ENCODE assay signal across 10 cellular contexts in the genomic region with DNA sequence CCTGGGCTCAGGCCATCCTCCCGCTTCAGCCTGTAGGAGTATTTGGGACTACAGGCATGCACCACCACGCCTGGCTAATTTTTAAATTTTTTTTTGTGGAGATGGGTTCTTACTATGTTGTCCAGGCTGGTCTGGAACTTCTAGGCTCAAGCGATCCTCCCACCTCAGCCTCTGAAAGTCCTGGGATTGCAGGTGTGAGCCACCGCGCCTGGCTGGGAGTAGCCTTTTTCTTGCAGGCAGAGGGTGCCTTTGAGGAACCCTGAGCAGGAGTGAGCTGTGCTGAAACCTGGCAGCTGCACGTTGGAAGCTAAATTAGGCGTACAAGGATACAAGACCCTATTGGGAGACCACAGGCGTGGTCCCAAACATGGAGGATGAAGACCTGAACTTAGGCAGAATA. TPM values are rescaled to one million over a fixed set of nuclear protein-coding genes. Genes with fewer than 3 reads are reported as not detected.
A peak's percentile ranks its signal among the peaks of the same experiment; 100 is the strongest.
DNase-seq lines count a peak whose midpoint lies in the region; ATAC-seq and TF ChIP-seq lines count a peak whose summit lies in the region.
"Had no signal": no experiment of that assay in that cellular context is flagged by ENCODE, and none has a peak within 500 bp of the region (broad histone marks: within the 10 kb centered on the region; RNA-seq: fewer than 3 reads in every experiment).

No MANE protein-coding gene starts in this region.

- no peaks in the 10 kb centered on the region for H3K9me3 ChIP-seq in CD4-positive, alpha-beta memory T cell (ENCODE audit: control insufficient read depth in 1 of 2, low read length in 2 of 2)
- H3K9me3 ChIP-seq in Loucy (ENCODE audit: insufficient read depth, low read depth, low read length) (no peaks in the 10 kb centered on the region), prostate gland (no peaks in the 10 kb centered on the region), gastroesophageal sphincter (no peaks in the 10 kb centered on the region)

- TF ChIP-seq POLR2A in prostate gland (IDR thresholded peaks at IDR 0.05) (no peak), gastroesophageal sphincter (IDR thresholded peaks at IDR 0.05) (no peak)

- no peak overlapping the region for H3K4me3 ChIP-seq in CD4-positive, alpha-beta memory T cell (ENCODE audit: low read length in 2 of 2)
- H3K4me3 ChIP-seq in Loucy (ENCODE audit: low read length, poor library complexity, severe bottlenecking) (no peak overlapping the region), dorsolateral prefrontal cortex (peak overlapping the region in 6 of 59 donors; percentile 58 to 72 (median 64)), prostate gland (no peak overlapping the region), gastroesophageal sphincter (no peak overlapping the region)

- ATAC-seq in gastroesophageal sphincter, result no peak
- ATAC-seq: Panc1 had no signal

- no peak overlapping the region for H3K4me2 ChIP-seq in Loucy (ENCODE audit: low read depth, low read length, poor library complexity, severe bottlenecking)

- H3K27me3 Mint-ChIP-seq in CD4-positive, alpha-beta memory T cell, result no peaks in the 10 kb centered on the region

- CTCF ChIA-PET in CD4-positive, alpha-beta memory T cell (lab: Charles Lee; ENCODE audit: partially characterized antibody), result interaction anchor here (2.7 kb wide), 1 partner anchor 58 kb away, joined by 10 read pairs; no protein-coding TSS in a partner anchor

- no peak for DNase-seq in CD4-positive, alpha-beta memory T cell
- DNase-seq in dorsolateral prefrontal cortex, result no peak
- no peak for DNase-seq in prostate gland (ENCODE audit: low spot score)
- no peak for DNase-seq in stimulated activated CD4-positive, alpha-beta T cell treated with anti-CD3 and anti-CD28 coated beads, Interleukin-2, amount 100 ng/mL, for 48 hours
- no peak for DNase-seq in NOMO-1 treated with dmso at 0.1 percent for 144 hours (lab: John Stamatoyannopoulos, UW; ENCODE audit: unreplicated experiment)
- DNase-seq in NCI-H2107 (lab: John Stamatoyannopoulos, UW), result no peak

- H4K20me1 ChIP-seq in Loucy (ENCODE audit: insufficient read depth, low read length, poor library complexity, severe bottlenecking), result peaks cover 8% of the 10 kb centered on the region

- peak overlapping the region in 2 of 7 donors; percentile 69 to 100 for H3K27ac Mint-ChIP-seq in CD4-positive, alpha-beta memory T cell

- peaks cover 15% of the 10 kb centered on the region for H3K36me3 ChIP-seq in CD4-positive, alpha-beta memory T cell (ENCODE audit: insufficient read depth, low read length)
- H3K36me3 ChIP-seq in Loucy (ENCODE audit: insufficient read depth, low read length), result peaks cover 16% of the 10 kb centered on the region; the same call in 1 of the 2 replicates
- peaks cover 4 to 14% of the 10 kb centered on the region in 2 donors for H3K36me3 ChIP-seq in prostate gland
- peaks cover 0 to 27% of the 10 kb centered on the region in 2 donors for H3K36me3 ChIP-seq in gastroesophageal sphincter

- 75% methylated on average over 8 of the region's 8 CpGs for WGBS in prostate gland
- 55% methylated on average over 2 of the region's 8 CpGs; no CpG with 5 or more reads in 1 of the 2 donors for WGBS in gastroesophageal sphincter (ENCODE audit: low coverage in 1 of 2), 2 donors

- H3K27me3 ChIP-seq in CD4-positive, alpha-beta memory T cell (ENCODE audit: insufficient read depth, low read length), result no peaks in the 10 kb centered on the region
- H3K27me3 ChIP-seq in Loucy (ENCODE audit: insufficient read depth, low read length, poor library complexity, severe bottlenecking) (no peaks in the 10 kb centered on the region), dorsolateral prefrontal cortex (no peaks in the 10 kb centered on the region), prostate gland (replicated peaks; ENCODE audit: insufficient read depth) (no peaks in the 10 kb centered on the region), gastroesophageal sphincter (no peaks in the 10 kb centered on the region)

- H2AFZ ChIP-seq in Loucy (ENCODE audit: low read length), result no peak overlapping the region

- H3K9ac ChIP-seq in Loucy (ENCODE audit: low read depth, low read length, poor library complexity, severe bottlenecking), result peak overlapping the region; percentile 72

- H3K36me3 Mint-ChIP-seq in CD4-positive, alpha-beta memory T cell, result peaks cover 6 to 31% of the 10 kb centered on the region in 2 donors

- no peaks in the 10 kb centered on the region for H3K9me3 Mint-ChIP-seq in CD4-positive, alpha-beta memory T cell

- H3K79me2 ChIP-seq in Loucy (ENCODE audit: insufficient read depth, low read length), result peaks cover 21% of the 10 kb centered on the region

- no peaks in the 10 kb centered on the region for H3K9me2 ChIP-seq in Loucy (replicated peaks; ENCODE audit: low read depth, low read length)

- peaks cover 33 to 57% (median 45%) of the 10 kb centered on the region in 4 donors for H3K4me1 Mint-ChIP-seq in CD4-positive, alpha-beta memory T cell

- H3F3A ChIP-seq in Loucy (ENCODE audit: low read depth), result no peaks in the 10 kb centered on the region

- peak overlapping the region in 5 of 8 donors; percentile 24 to 88 (median 40) for H3K4me3 Mint-ChIP-seq in CD4-positive, alpha-beta memory T cell

- no peak for TF ChIP-seq CTCF in Loucy (conservative IDR thresholded peaks at IDR 0.05; ENCODE audit: low read length)
- TF ChIP-seq CTCF in dorsolateral prefrontal cortex (IDR thresholded peaks at IDR 0.05 in 54 of 56, conservative IDR thresholded peaks at IDR 0.05 in 2 of 56; ENCODE audit: low read depth in 1 of 56, partially characterized antibody in 56 of 56), result no peak
- no peak for TF ChIP-seq CTCF in prostate gland (IDR thresholded peaks at IDR 0.05)
- TF ChIP-seq CTCF in gastroesophageal sphincter (IDR thresholded peaks at IDR 0.05), result no peak

- H3K27ac ChIP-seq in CD4-positive, alpha-beta memory T cell (ENCODE audit: low read depth, low read length), result no peak overlapping the region
- peak overlapping the region in 45 of 59 donors; percentile 10 to 98 (median 95) for H3K27ac ChIP-seq in dorsolateral prefrontal cortex
- H3K27ac ChIP-seq in prostate gland, result peak overlapping the region; percentile 92 to 99
- H3K27ac ChIP-seq in gastroesophageal sphincter, result peak overlapping the region in 2 of 4 donors; percentile 87 to 88

- H3K4me1 ChIP-seq in CD4-positive, alpha-beta memory T cell (ENCODE audit: insufficient read depth, low read length), result peaks cover 54% of the 10 kb centered on the region
- H3K4me1 ChIP-seq in Loucy (ENCODE audit: insufficient read depth, low read length, poor library complexity, severe bottlenecking) (peaks cover 28% of the 10 kb centered on the region), prostate gland (replicated peaks) (peaks cover 15% of the 10 kb centered on the region), gastroesophageal sphincter (peaks cover 0 to 52% (median 26%) of the 10 kb centered on the region in 3 donors)

- POLR2A ChIA-PET in CD4-positive, alpha-beta memory T cell (lab: Charles Lee; ENCODE audit: partially characterized antibody), result interaction anchor here (0.9 to 6.1 kb wide), 7 partner anchors 11 to 162 kb away, joined by 4 to 109 read pairs (median 5); partner anchors contain the start of gene TMBIM1

- intact Hi-C loops in CD4-positive, alpha-beta memory T cell (cut with micrococcal nuclease), result loop anchor here (5.0 kb wide), 3 partner anchors 45 to 980 kb away; partner anchors contain the start of gene DNPEP
- intact Hi-C loops in dorsolateral prefrontal cortex (cut with DNase I) (loop anchor here (2.0 to 5.0 kb wide), 5 partner anchors 57 to 250 kb away; partner anchors contain the start of genes CNOT9 (in 2 of the 2), USP37 (in 2 of the 2), BCS1L (in 1 of the 2) and ZNF142 (in 1 of the 2)), prostate gland (cut with DNase I) (loop anchor here (2.0 to 5.0 kb wide), 3 partner anchors 45 to 159 kb away; no protein-coding TSS in a partner anchor)

- TF ChIP-seq EP300 in gastroesophageal sphincter (IDR thresholded peaks at IDR 0.05), result no peak

RNA-seq across cellular contexts. Expression of gene CTDSP1, which starts 8.0 kb away (rescaled TPM):
- 100 to 1,000 TPM; 182 to 183 TPM for total RNA-seq in CD4-positive, alpha-beta memory T cell
- 10 to 100 TPM; 26.4 to 37.7 TPM for polyA plus RNA-seq in CD4-positive, alpha-beta memory T cell
- total RNA-seq in dorsolateral prefrontal cortex, result 10 to 100 TPM; 25.1 to 85.9 (median 45.2) TPM
- 100 to 1,000 TPM; 145 to 180 TPM for total RNA-seq in prostate gland
- total RNA-seq in gastroesophageal sphincter, result 100 to 1,000 TPM; 121 to 159 (median 136) TPM

RNA-seq across cellular contexts. Expression of gene VIL1, which starts 11.2 kb away (rescaled TPM):
- not detected for total RNA-seq in CD4-positive, alpha-beta memory T cell
- polyA plus RNA-seq in CD4-positive, alpha-beta memory T cell, result not detected
- total RNA-seq in dorsolateral prefrontal cortex (under 1 TPM in 5 of 120 experiments, not detected in 115; 0.08 to 0.44 (median 0.26) TPM), prostate gland (under 1 TPM in 1 of 2 donors, not detected in 1; 0.09 TPM), gastroesophageal sphincter (not detected)
- total RNA-seq: M059J had no signal

RNA-seq across cellular contexts. Expression of gene SLC11A1, which starts 25.6 kb away (rescaled TPM):
- 1 to 10 TPM; 1.3 to 1.9 TPM for total RNA-seq in CD4-positive, alpha-beta memory T cell
- polyA plus RNA-seq in CD4-positive, alpha-beta memory T cell, result under 1 TPM; 0.37 to 0.92 TPM
- total RNA-seq in dorsolateral prefrontal cortex, result 10 to 100 TPM in 90 of 120 experiments, 1 to 10 TPM in 30; 2.6 to 76.0 (median 19.2) TPM
- total RNA-seq in prostate gland, result 10 to 100 TPM; 10.8 to 11.4 TPM
- 10 to 100 TPM in 2 of 4 donors, 1 to 10 TPM in 2; 5.9 to 23.0 (median 9.5) TPM for total RNA-seq in gastroesophageal sphincter

RNA-seq across cellular contexts. Expression of gene CATIP, which starts 51.1 kb away (rescaled TPM):
- total RNA-seq in CD4-positive, alpha-beta memory T cell, result not detected
- not detected for polyA plus RNA-seq in CD4-positive, alpha-beta memory T cell
- 1 to 10 TPM in 73 of 120 experiments, under 1 TPM in 42, not detected in 5; 0.20 to 4.6 (median 1.3) TPM for total RNA-seq in dorsolateral prefrontal cortex
- total RNA-seq in prostate gland, result 1 to 10 TPM in 1 of 2 donors, not detected in 1; 2.0 TPM
- total RNA-seq in gastroesophageal sphincter, result not detected
- total RNA-seq: M059J had no signal
